22 cellular contexts compared by ENCODE assay signal in genomic region chr3:73043414-73043813, GRCh38. TPM values are rescaled to one million over a fixed set of nuclear protein-coding genes. Genes with fewer than 3 reads are reported as not detected.
DNase-seq lines count a peak whose midpoint lies in the region; ATAC-seq, FAIRE-seq and TF ChIP-seq lines count a peak whose summit lies in the region.
"Had no signal": no experiment of that assay in that cellular context is flagged by ENCODE, and none has a peak within 500 bp of the region (broad histone marks: within the 10 kb centered on the region; RNA-seq: fewer than 3 reads in every experiment).

No MANE protein-coding gene starts in this region.

- TF ChIP-seq POLR2A in GM12892 (IDR thresholded peaks at IDR 0.05; ENCODE audit: low read depth, low read length) (no peak), GM12878 (IDR thresholded peaks at IDR 0.05; ENCODE audit: low read depth, low read length) (no peak)

- POLR2A ChIA-PET in GM12878 (lab: Charles Lee): no interaction called here

- RAD21 ChIA-PET in GM12878 (lab: Charles Lee; ENCODE audit: unreplicated experiment): no interaction called here

- no peak for DNase-seq in activated naive CD8-positive, alpha-beta T cell treated with anti-CD3 and anti-CD28 coated beads, Interleukin-2, amount 50 U/mL, for 24 hours
- DNase-seq in activated naive CD8-positive, alpha-beta T cell treated with anti-CD3 and anti-CD28 coated beads for 36 hours: no peak
- DNase-seq in GM12892 (ENCODE audit: insufficient read length) (no peak), GM12878 (ENCODE audit: low read depth, low spot score) (no peak), psoas muscle (no peak)
- DNase-seq: Caco-2; CD4-positive, CD25-positive, alpha-beta regulatory T cell; DND-41; IMR-90; MV-4-11; NCI-H1105 treated with DMSO at 0.1 percent for 48 hours; NCI-H2029 treated with DMSO at 0.1 percent for 48 hours; NCI-H2171; NCI-H524 treated with DMSO at 0.1 percent for 48 hours; NCI-H82; OCI-M1; SJCRH30 had no signal

- WGBS in GM12878 (ENCODE audit: insufficient coverage, insufficient replicate concordance, low lambda C conversion rate, missing lambda C conversion rate): 0% methylated on average over 1 of the region's 1 CpG
- WGBS in psoas muscle, 3 donors: 74 to 84% (median 74%) methylated on average over 1 of the region's 1 CpG

- no peak overlapping the region for H2AFZ ChIP-seq in GM12878 (ENCODE audit: control insufficient read depth, low read depth, low read length)

- SMC1A ChIA-PET in GM12878 (lab: Charles Lee; ENCODE audit: uncharacterized antibody, unreplicated experiment): interaction anchor here (1.5 kb wide), 1 partner anchor 45 kb away, joined by 3 read pairs; no protein-coding TSS in a partner anchor

- H3K4me1 ChIP-seq in GM12878 (ENCODE audit: control insufficient read depth, insufficient read depth, low read length): peaks cover 12% of the 10 kb centered on the region
- peaks cover 35% of the 10 kb centered on the region for H3K4me1 ChIP-seq in psoas muscle
- H3K4me1 ChIP-seq: SJCRH30 had no signal

- in situ Hi-C loops in GM12878 (cut with MboI): no loop called here

- TF ChIP-seq EP300 in GM12878 (IDR thresholded peaks at IDR 0.05; ENCODE audit: borderline replicate concordance in 1 of 2, control insufficient read depth in 1 of 2, low read depth in 2 of 2, low read length in 2 of 2): no peak

- no peak for ATAC-seq in activated naive CD8-positive, alpha-beta T cell treated with anti-CD3 and anti-CD28 coated beads, Interleukin-2, amount 50 U/mL, for 24 hours
- peak; percentile 51 for ATAC-seq in GM12878
- ATAC-seq in GM21381 (IDR thresholded peaks at IDR 0.05; ENCODE audit: unreplicated experiment): no peak
- no peak for ATAC-seq in psoas muscle
- ATAC-seq in HG03439 (IDR thresholded peaks at IDR 0.05; ENCODE audit: unreplicated experiment): no peak

- no peaks in the 10 kb centered on the region for H3K9me3 Mint-ChIP-seq in activated naive CD8-positive, alpha-beta T cell treated with anti-CD3 and anti-CD28 coated beads, Interleukin-2, amount 50 U/mL, for 24 hours
- no peaks in the 10 kb centered on the region for H3K9me3 Mint-ChIP-seq in activated naive CD8-positive, alpha-beta T cell treated with anti-CD3 and anti-CD28 coated beads for 36 hours

- H3K4me3 Mint-ChIP-seq in activated naive CD8-positive, alpha-beta T cell treated with anti-CD3 and anti-CD28 coated beads, Interleukin-2, amount 50 U/mL, for 24 hours: no peak overlapping the region
- H3K4me3 Mint-ChIP-seq in activated naive CD8-positive, alpha-beta T cell treated with anti-CD3 and anti-CD28 coated beads for 36 hours: no peak overlapping the region

- H3K4me1 Mint-ChIP-seq in activated naive CD8-positive, alpha-beta T cell treated with anti-CD3 and anti-CD28 coated beads, Interleukin-2, amount 50 U/mL, for 24 hours: peaks cover 71% of the 10 kb centered on the region
- H3K4me1 Mint-ChIP-seq in activated naive CD8-positive, alpha-beta T cell treated with anti-CD3 and anti-CD28 coated beads for 36 hours: peaks cover 62% of the 10 kb centered on the region

- H4K20me1 ChIP-seq in GM12878 (ENCODE audit: control insufficient read depth, insufficient read depth): peaks cover 3% of the 10 kb centered on the region; the same call in 1 of the 2 replicates

- no peak for TF ChIP-seq RAD21 in GM12878 (IDR thresholded peaks at IDR 0.05; ENCODE audit: insufficient read depth, low read depth, low read length)

- no peaks in the 10 kb centered on the region for H3K27me3 ChIP-seq in GM12878 (replicated peaks in 1 of 2; ENCODE audit: control insufficient read depth in 2 of 2, insufficient read depth in 2 of 2, low read length in 1 of 2)
- H3K27me3 ChIP-seq in psoas muscle (ENCODE audit: insufficient read depth in 3 of 3, low read length in 2 of 3): no peaks in the 10 kb centered on the region
- H3K27me3 ChIP-seq: SJCRH30 had no signal

- TF ChIP-seq CTCF in GM12878 (IDR thresholded peaks at IDR 0.05 in 2 of 3, conservative IDR thresholded peaks at IDR 0.05 in 1 of 3; ENCODE audit: control insufficient read depth in 2 of 3, extremely low read depth in 1 of 3, insufficient read depth in 1 of 3, low read depth in 3 of 3, low read length in 3 of 3): no peak
- no peak for TF ChIP-seq CTCF in psoas muscle (IDR thresholded peaks at IDR 0.05)

- no peaks in the 10 kb centered on the region for H3K27me3 Mint-ChIP-seq in activated naive CD8-positive, alpha-beta T cell treated with anti-CD3 and anti-CD28 coated beads, Interleukin-2, amount 50 U/mL, for 24 hours
- no peaks in the 10 kb centered on the region for H3K27me3 Mint-ChIP-seq in activated naive CD8-positive, alpha-beta T cell treated with anti-CD3 and anti-CD28 coated beads for 36 hours
- H3K27me3 Mint-ChIP-seq: CD4-positive, CD25-positive, alpha-beta regulatory T cell had no signal

- H3K27ac Mint-ChIP-seq in activated naive CD8-positive, alpha-beta T cell treated with anti-CD3 and anti-CD28 coated beads, Interleukin-2, amount 50 U/mL, for 24 hours: peak overlapping the region; percentile 64
- no peak overlapping the region for H3K27ac Mint-ChIP-seq in activated naive CD8-positive, alpha-beta T cell treated with anti-CD3 and anti-CD28 coated beads for 36 hours

- no peak overlapping the region for H3K4me2 ChIP-seq in GM12878 (ENCODE audit: control insufficient read depth, insufficient read depth)

- H3K4me3 ChIP-seq in GM12878 (no peak overlapping the region), psoas muscle (no peak overlapping the region)
- H3K4me3 ChIP-seq: SJCRH30 had no signal

- CTCF ChIA-PET in GM12878 (lab: Yijun Ruan, JAX): interaction anchor here (1.0 to 1.9 kb wide), 2 partner anchors 13 kb away, joined by 4 to 10 read pairs; no protein-coding TSS in a partner anchor

- peaks cover 24% of the 10 kb centered on the region for H3K36me3 Mint-ChIP-seq in activated naive CD8-positive, alpha-beta T cell treated with anti-CD3 and anti-CD28 coated beads, Interleukin-2, amount 50 U/mL, for 24 hours (ENCODE audit: low read depth)
- peaks cover 13% of the 10 kb centered on the region for H3K36me3 Mint-ChIP-seq in activated naive CD8-positive, alpha-beta T cell treated with anti-CD3 and anti-CD28 coated beads for 36 hours

- no peaks in the 10 kb centered on the region for H3K9me3 ChIP-seq in GM12878 (replicated peaks; ENCODE audit: control insufficient read depth, insufficient read depth, low read length)
- H3K9me3 ChIP-seq in psoas muscle: no peaks in the 10 kb centered on the region
- H3K9me3 ChIP-seq: Caco-2, SJCRH30 had no signal

- intact Hi-C loops in GM12878 (cut with micrococcal nuclease; ENCODE audit: unreplicated experiment): loop anchor here (5.0 kb wide), 1 partner anchor 46 kb away; the partner anchor contains the start of gene PPP4R2
- intact Hi-C loops in psoas muscle (cut with DNase I): loop anchor here in 1 of 2 donors (5.0 kb wide), 1 partner anchor 46 kb away; the partner anchor contains the start of gene PPP4R2

- peak; percentile 5 for FAIRE-seq in GM12892 (lab: Jason Lieb, UNC)
- FAIRE-seq in GM12878 (lab: Jason Lieb, UNC): no peak
- FAIRE-seq: H54, RCC 7860 had no signal

- H3K79me2 ChIP-seq in GM12878 (ENCODE audit: control insufficient read depth, insufficient read depth, low read length): peaks cover 89% of the 10 kb centered on the region

- H3K27ac ChIP-seq in GM12878 (ENCODE audit: control insufficient read depth, insufficient read depth) (no peak overlapping the region), psoas muscle (no peak overlapping the region)
- H3K27ac ChIP-seq: KMS-11, SJCRH30 had no signal

- H3K36me3 ChIP-seq in GM12878 (ENCODE audit: control insufficient read depth in 2 of 2, insufficient read depth in 2 of 2, low read length in 1 of 2): peaks cover 1 to 6% of the 10 kb centered on the region in 2 experiments
- H3K36me3 ChIP-seq in psoas muscle (ENCODE audit: insufficient read depth in 1 of 2, low read depth in 1 of 2): no peaks in the 10 kb centered on the region

- BruUV-seq in GM12878 (replicated peaks; lab: Mats Ljungman, UMichigan): no TSS peak

- H3K9ac ChIP-seq in GM12878 (ENCODE audit: control insufficient read depth, insufficient read depth, low read length): no peak overlapping the region
- H3K9ac ChIP-seq: KMS-11 had no signal

RNA-seq across cellular contexts. Expression of gene EBLN2, which starts 18.0 kb away (rescaled TPM):
- 1 to 10 TPM; 3.5 to 3.6 TPM for total RNA-seq in activated naive CD8-positive, alpha-beta T cell treated with anti-CD3 and anti-CD28 coated beads for 36 hours
- polyA plus RNA-seq in GM12892 (2012; ENCODE audit: missing spikeins): 2.4 TPM
- total RNA-seq in GM12878 (2013; cell fraction: nucleolus; rRNA removed): 65.7 and 67.6 TPM in 2 replicates
- total RNA-seq in GM12878 (2014; rRNA removed) (4.7 and 6.8 TPM in 2 replicates), GM12878 (2014; rRNA removed; fragmentation: Illumina TruSeq; extraction: Trizol) (6.8 TPM in 2 replicates), GM12878 (2021) (3.8 and 4.0 TPM in 2 replicates), psoas muscle (1 to 10 TPM in 2 of 4 donors, under 1 TPM in 2; 0.54 to 1.4 (median 0.89) TPM)
- polyA plus RNA-seq in GM12878 (2011; ENCODE audit: low read depth): 1.9 TPM
- polyA plus RNA-seq in GM12878 (2011; rRNA removed) (4.5 and 5.6 TPM in 2 replicates), GM12878 (2014; fragmentation: Illumina TruSeq; extraction: Trizol) (3.9 and 4.4 TPM in 2 replicates), GM12878 (2014; fragmentation: Nextera tagmentation; extraction: Ambion mirVana) (1 to 10 TPM in 1 of 2 experiments, under 1 TPM in 1; 0.84 to 2.2 TPM), GM12878 (2014; rRNA removed) (2.8 and 3.3 TPM in 2 replicates), GM12878 (2016; fragmentation: Nextera tagmentation; extraction: Ambion mirVana) (1 to 10 TPM; 1.2 to 2.7 TPM), psoas muscle (under 1 TPM; 0.08 to 0.38 (median 0.22) TPM)
- 1.4 and 1.6 TPM in 2 replicates for polyA plus RNA-seq in GM12878 (2011; cell fraction: cytosol; rRNA removed)
- 8.4 and 9.9 TPM in 2 replicates for polyA plus RNA-seq in GM12878 (2011; cell fraction: nucleus; rRNA removed)
- polyA plus RNA-seq in GM12878 (2012): 1.7 and 2.0 TPM in 2 replicates
- polyA minus RNA-seq in GM12878 (2011; rRNA and poly(A)+ RNA removed): 15.1 and 20.2 TPM in 2 replicates
- 3.2 and 4.2 TPM in 2 replicates for polyA minus RNA-seq in GM12878 (2011; cell fraction: cytosol; rRNA and poly(A)+ RNA removed)
- 15.1 and 22.0 TPM in 2 replicates for polyA minus RNA-seq in GM12878 (2011; cell fraction: nucleus; rRNA and poly(A)+ RNA removed)

RNA-seq across cellular contexts. Expression of gene PPP4R2, which starts 46.8 kb away (rescaled TPM):
- total RNA-seq in activated naive CD8-positive, alpha-beta T cell treated with anti-CD3 and anti-CD28 coated beads for 36 hours: 100 to 1,000 TPM in 1 of 2 experiments, 10 to 100 TPM in 1; 99.3 to 102 TPM
- 38.4 TPM for polyA plus RNA-seq in GM12892 (2012; ENCODE audit: missing spikeins)
- 70.8 and 75.4 TPM in 2 replicates for total RNA-seq in GM12878 (2013; cell fraction: nucleolus; rRNA removed)
- total RNA-seq in GM12878 (2014; rRNA removed) (44.8 and 48.8 TPM in 2 replicates), GM12878 (2014; rRNA removed; fragmentation: Illumina TruSeq; extraction: Trizol) (54.8 and 56.1 TPM in 2 replicates), GM12878 (2021) (74.8 and 83.4 TPM in 2 replicates), psoas muscle (10 to 100 TPM; 51.2 to 94.1 (median 62.1) TPM)
- polyA plus RNA-seq in GM12878 (2011; ENCODE audit: low read depth): 13.0 TPM
- polyA plus RNA-seq in GM12878 (2011; rRNA removed) (46.0 and 86.2 TPM in 2 replicates), GM12878 (2014; fragmentation: Illumina TruSeq; extraction: Trizol) (39.7 and 52.6 TPM in 2 replicates), GM12878 (2014; fragmentation: Nextera tagmentation; extraction: Ambion mirVana) (10 to 100 TPM; 16.7 to 22.1 TPM), GM12878 (2014; rRNA removed) (18.9 and 26.8 TPM in 2 replicates), GM12878 (2016; fragmentation: Nextera tagmentation; extraction: Ambion mirVana) (10 to 100 TPM; 30.8 to 38.1 TPM), psoas muscle (10 to 100 TPM; 15.1 to 49.8 (median 20.5) TPM)
- 8.7 and 9.0 TPM in 2 replicates for polyA plus RNA-seq in GM12878 (2011; cell fraction: cytosol; rRNA removed)
- polyA plus RNA-seq in GM12878 (2011; cell fraction: nucleus; rRNA removed): 15.4 and 16.7 TPM in 2 replicates
- polyA plus RNA-seq in GM12878 (2012): 21.0 and 28.6 TPM in 2 replicates
- polyA minus RNA-seq in GM12878 (2011; rRNA and poly(A)+ RNA removed): 14.7 and 23.4 TPM in 2 replicates
- 11.9 and 16.6 TPM in 2 replicates for polyA minus RNA-seq in GM12878 (2011; cell fraction: cytosol; rRNA and poly(A)+ RNA removed)
- polyA minus RNA-seq in GM12878 (2011; cell fraction: nucleus; rRNA and poly(A)+ RNA removed): 10.6 and 17.8 TPM in 2 replicates
